In genomic region chr7:106808967-106809635, GRCh38 we compare ENCODE assay signal across 22 cellular contexts. TPM values are rescaled to one million over a fixed set of nuclear protein-coding genes. Genes with fewer than 3 reads are reported as not detected.
"Had no signal": no experiment of that assay in that cellular context is flagged by ENCODE, and none has a peak within 500 bp of the region (broad histone marks: within the 10 kb centered on the region; RNA-seq: fewer than 3 reads in every experiment).

No MANE protein-coding gene starts in this region.

- H3K36me3 ChIP-seq: MG63, SJSA1 had no signal

- FAIRE-seq: RCC 7860 had no signal

- H3K27me3 ChIP-seq: MG63, SJSA1 had no signal

- H3K27ac ChIP-seq: SJSA1, SK-N-MC had no signal

- H3K4me3 ChIP-seq: MG63, SJSA1, SK-N-MC had no signal

- H3K9me3 ChIP-seq: MG63, SJSA1 had no signal

- DNase-seq: Karpas-422, KG1, MG63, NCI-H1092, NCI-H1105 treated with DMSO at 0.1 percent for 48 hours, NCI-H1417 treated with DMSO at 0.1 percent for 48 hours, NCI-H146, NCI-H1694 treated with DMSO at 0.1 percent for 48 hours, NCI-H1930, NCI-H2081, NCI-H2107, NCI-H2227 treated with DMSO at 0.1 percent for 48 hours, NCI-H524, NCI-H526 treated with DMSO at 0.1 percent for 48 hours, NCI-H748 treated with DMSO at 0.1 percent for 48 hours, Right ventricle myocardium superior, RPMI8226, SIG-M5 had no signal

RNA-seq across cellular contexts. Expression of gene PIK3CG, which starts 56.0 kb away (rescaled TPM):
- total RNA-seq: NCI-H460 had no signal
